ENCODE assay signal across 9 cellular contexts in the genomic region with DNA sequence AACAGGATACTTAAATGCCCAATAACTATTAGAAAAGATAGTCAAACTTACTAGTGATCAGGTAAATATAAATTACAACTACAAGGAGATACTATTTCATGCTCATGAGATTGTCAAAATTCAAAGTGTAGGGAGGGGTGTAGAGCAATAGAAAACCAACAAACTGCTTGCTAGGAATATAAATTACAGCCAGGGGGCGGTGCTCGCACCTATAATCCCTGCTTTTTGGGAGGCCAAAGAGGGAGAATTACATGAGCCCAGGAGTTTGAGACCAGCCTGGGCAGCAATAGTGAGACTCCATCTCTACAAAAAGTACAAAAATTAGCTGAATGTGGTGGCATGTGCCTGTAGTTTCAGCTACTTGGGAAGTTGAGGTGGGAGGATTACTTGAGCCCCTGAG.
A peak's percentile ranks its signal among the peaks of the same experiment; 100 is the strongest.
DNase-seq lines count a peak whose midpoint lies in the region; ATAC-seq and TF ChIP-seq lines count a peak whose summit lies in the region.
"Had no signal": no experiment of that assay in that cellular context is flagged by ENCODE, and none has a peak within 500 bp of the region (broad histone marks: within the 10 kb centered on the region; RNA-seq: fewer than 3 reads in every experiment).

No MANE protein-coding gene starts in this region.

- H3K79me2 ChIP-seq in trophoblast cell (ENCODE audit: control insufficient read depth, insufficient read depth, low read length, poor library complexity): no peaks in the 10 kb centered on the region

- H2BK5ac ChIP-seq in trophoblast cell (ENCODE audit: low read depth, low read length, poor library complexity): no peak overlapping the region

- ATAC-seq in HG02938 (IDR thresholded peaks at IDR 0.05; ENCODE audit: unreplicated experiment): no peak
- ATAC-seq: K562 had no signal

- H3K14ac ChIP-seq in trophoblast cell (ENCODE audit: low read length): no peak overlapping the region

- no peak overlapping the region for H2BK120ac ChIP-seq in trophoblast cell (ENCODE audit: insufficient read depth, low read length, poor library complexity)

- H3K4me1 ChIP-seq in trophoblast cell (ENCODE audit: control insufficient read depth in 1 of 2, insufficient read depth in 2 of 2, low read length in 2 of 2): no peaks in the 10 kb centered on the region

- peak; percentile 39 for TF ChIP-seq CTCF in astrocyte of the spinal cord (IDR thresholded peaks at IDR 0.05; ENCODE audit: low read depth, low read length)

- H3K36me3 ChIP-seq in trophoblast cell (ENCODE audit: control insufficient read depth in 1 of 2, insufficient read depth in 2 of 2, low read length in 2 of 2): no peaks in the 10 kb centered on the region

- H3K23ac ChIP-seq in trophoblast cell (ENCODE audit: low read length): no peak overlapping the region

- H3K27ac ChIP-seq in trophoblast cell (ENCODE audit: low read depth, low read length): no peak overlapping the region

- H4K91ac ChIP-seq in trophoblast cell (ENCODE audit: low read depth, low read length): no peak overlapping the region

- in situ Hi-C loops in astrocyte of the spinal cord (cut with HindIII; ENCODE audit: low sequenced_read_pairs): no loop called here

- H3K9me3 ChIP-seq in trophoblast cell (ENCODE audit: insufficient read depth, low read depth, low read length): no peaks in the 10 kb centered on the region

- no peak overlapping the region for H2AFZ ChIP-seq in trophoblast cell (ENCODE audit: insufficient read depth, low read length, poor library complexity)

- WGBS in trophoblast cell (ENCODE audit: extremely low coverage, insufficient coverage, insufficient read length): no CpG with 5 or more reads among the region's 2 CpGs

- H3K27me3 ChIP-seq in trophoblast cell (ENCODE audit: insufficient read depth, low read length): no peaks in the 10 kb centered on the region

- H3K18ac ChIP-seq in trophoblast cell (ENCODE audit: low read length): no peak overlapping the region

- DNase-seq in NCI-H82 (lab: John Stamatoyannopoulos, UW): peak; percentile 49
- no peak for DNase-seq in NCI-H82 treated with DMSO at 0.1 percent for 48 hours (lab: John Stamatoyannopoulos, UW; ENCODE audit: unreplicated experiment)
- DNase-seq in HS-27A (ENCODE audit: low read depth): peak; percentile 20
- DNase-seq in astrocyte of the spinal cord (ENCODE audit: low read depth, low spot score): peak; percentile 3
- DNase-seq in trophoblast cell: peak; percentile 12 to 36
- no peak for DNase-seq in cerebellar cortex (ENCODE audit: low spot score)
- no peak for DNase-seq in activated CD8-positive, alpha-beta memory T cell treated with anti-CD3 and anti-CD28 coated beads, Interleukin-2, amount 50 U/mL, for 4 hours

- H3K9ac ChIP-seq in trophoblast cell (ENCODE audit: low read length): no peak overlapping the region

- H4K8ac ChIP-seq in trophoblast cell (ENCODE audit: low read depth, low read length): no peak overlapping the region

- H2AK5ac ChIP-seq in trophoblast cell (ENCODE audit: low read length): no peak overlapping the region

- H4K12ac ChIP-seq in trophoblast cell (ENCODE audit: low read depth, low read length): no peak overlapping the region

- H3K4me3 ChIP-seq in astrocyte of the spinal cord (ENCODE audit: low read depth, low read length): no peak overlapping the region
- no peak overlapping the region for H3K4me3 ChIP-seq in trophoblast cell (ENCODE audit: low read depth, low read length)
- H3K4me3 ChIP-seq: K562 had no signal

- no peak overlapping the region for H2BK12ac ChIP-seq in trophoblast cell (ENCODE audit: low read length)

- H3K4me2 ChIP-seq in trophoblast cell (ENCODE audit: low read length): no peak overlapping the region

- no peak overlapping the region for H3K4ac ChIP-seq in trophoblast cell (ENCODE audit: low read depth, low read length)

- no peaks in the 10 kb centered on the region for H3K79me1 ChIP-seq in trophoblast cell (ENCODE audit: low read length)

Comparison
In these comparisons a context has a peak if more than half of its experiments do, and no peak if none do; other contexts are left out.
1. DNase-seq: peak in NCI-H82 (single experiment), HS-27A (single experiment), astrocyte of the spinal cord (single experiment) and trophoblast cell (2 of 2); none in NCI-H82 treated with DMSO at 0.1 percent for 48 hours (single experiment), cerebellar cortex (single experiment) and activated CD8-positive, alpha-beta memory T cell treated with anti-CD3 and anti-CD28 coated beads, Interleukin-2, amount 50 U/mL, for 4 hours (single experiment).